Comparison of ENCODE assay signal across 10 cellular contexts in the genomic region with DNA sequence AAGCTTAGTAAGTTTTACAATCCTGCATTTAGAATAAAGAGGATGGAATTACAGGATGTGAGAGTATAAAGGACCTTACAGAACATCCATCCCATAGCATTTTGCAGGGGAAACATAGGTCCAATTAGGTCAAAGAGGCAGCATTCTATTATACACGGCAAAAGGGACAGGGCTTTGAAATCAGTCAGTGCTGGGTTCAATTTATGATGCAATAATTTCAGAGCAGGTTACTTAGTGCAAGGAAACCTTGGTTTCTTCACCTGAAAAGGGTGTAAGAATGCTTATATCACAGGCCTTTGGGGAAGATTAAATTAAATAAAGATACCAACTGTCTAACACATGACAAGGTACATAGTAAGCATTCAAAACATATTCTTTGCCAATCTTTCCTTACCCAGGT.
"Had no signal": no experiment of that assay in that cellular context is flagged by ENCODE, and none has a peak within 500 bp of the region (broad histone marks: within the 10 kb centered on the region; RNA-seq: fewer than 3 reads in every experiment).

No MANE protein-coding gene starts in this region.

- H3K36me3 ChIP-seq: HAP-1 had no signal

- ATAC-seq: GM23338, HCT116 had no signal

- DNase-seq: GM23248, GOT3, H7, H9, HCEC 1CT, HFFc6 had no signal

- H3K27ac ChIP-seq: GM23248 had no signal

- H2AFZ ChIP-seq: GM23248, GM23338 had no signal

- FAIRE-seq: H1 had no signal

- H3K4me3 ChIP-seq: GM23248, GM23338, HAP-1 had no signal

- H3K9me3 ChIP-seq: HAP-1 had no signal

- H3K4me1 ChIP-seq: HAP-1 had no signal

- H3K4me2 ChIP-seq: GM23338 had no signal

- H3K9ac ChIP-seq: GM23248 had no signal
